Comparison of ENCODE assay signal across 13 cellular contexts in the genomic region with DNA sequence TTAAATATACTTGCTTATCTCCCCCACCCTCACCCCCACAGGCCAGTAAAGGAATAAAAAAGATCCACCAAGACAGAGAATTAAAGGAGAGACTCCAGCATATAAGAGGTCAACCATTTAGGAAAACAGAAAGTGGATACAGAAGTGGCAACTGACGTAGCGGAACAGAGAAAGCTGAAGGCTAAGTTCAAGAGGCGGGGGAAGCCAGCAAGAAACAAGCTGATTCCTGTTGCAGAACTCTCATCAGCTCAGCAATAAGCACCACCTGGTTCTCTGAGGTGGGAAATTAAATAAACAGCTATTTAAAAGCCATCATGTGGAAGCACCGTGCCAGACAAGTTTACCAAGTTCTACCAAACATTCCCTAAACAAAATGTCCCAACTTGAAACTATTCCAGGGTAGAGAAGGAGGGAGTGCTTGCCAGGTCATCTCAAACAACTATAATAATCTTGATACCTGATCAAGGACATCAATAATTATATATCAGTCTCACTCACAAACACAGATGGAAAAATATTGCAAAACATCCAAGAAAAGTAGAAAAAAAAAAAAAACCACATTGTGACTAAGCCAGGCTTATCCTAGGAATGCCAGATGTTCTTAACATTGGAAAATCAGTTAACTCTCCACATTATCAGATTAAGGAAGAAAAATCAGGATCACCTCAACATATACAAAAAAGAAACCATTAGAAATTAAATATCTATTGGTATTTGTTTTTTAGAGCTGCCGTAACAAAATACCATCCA.
"Had no signal": no experiment of that assay in that cellular context is flagged by ENCODE, and none has a peak within 500 bp of the region (broad histone marks: within the 10 kb centered on the region; RNA-seq: fewer than 3 reads in every experiment).

No MANE protein-coding gene starts in this region.

- H3K4me3 Mint-ChIP-seq: activated CD4-positive, alpha-beta memory T cell treated with anti-CD3 and anti-CD28 coated beads for 36 hours; activated naive CD8-positive, alpha-beta T cell treated with anti-CD3 and anti-CD28 coated beads for 36 hours; neural crest cell had no signal

- H3K9me3 Mint-ChIP-seq: activated CD4-positive, alpha-beta memory T cell treated with anti-CD3 and anti-CD28 coated beads for 36 hours; activated naive CD8-positive, alpha-beta T cell treated with anti-CD3 and anti-CD28 coated beads for 36 hours; neural crest cell had no signal

- H3K27ac Mint-ChIP-seq: activated CD4-positive, alpha-beta memory T cell treated with anti-CD3 and anti-CD28 coated beads for 36 hours; activated naive CD8-positive, alpha-beta T cell treated with anti-CD3 and anti-CD28 coated beads for 36 hours had no signal

- H3K4me3 ChIP-seq: esophagus squamous epithelium, hepatocyte had no signal

- H3K36me3 Mint-ChIP-seq: activated CD4-positive, alpha-beta memory T cell treated with anti-CD3 and anti-CD28 coated beads for 36 hours; activated naive CD8-positive, alpha-beta T cell treated with anti-CD3 and anti-CD28 coated beads for 36 hours had no signal

- ATAC-seq: sciatic nerve had no signal

- H2AFZ ChIP-seq: hepatocyte had no signal

- H3K4me1 Mint-ChIP-seq: activated naive CD8-positive, alpha-beta T cell treated with anti-CD3 and anti-CD28 coated beads for 36 hours had no signal

- H3K4me2 ChIP-seq: hepatocyte had no signal

- H3K36me3 ChIP-seq: esophagus squamous epithelium had no signal

- H3K27me3 ChIP-seq: esophagus squamous epithelium, hepatocyte had no signal

- H3K9me3 ChIP-seq: esophagus squamous epithelium had no signal

- H3K27ac ChIP-seq: esophagus squamous epithelium, hepatocyte, VCaP had no signal

- DNase-seq: activated CD4-positive, alpha-beta memory T cell treated with anti-CD3 and anti-CD28 coated beads for 36 hours; activated gamma-delta T cell; activated naive CD8-positive, alpha-beta T cell treated with anti-CD3 and anti-CD28 coated beads for 36 hours; activated T-cell treated with anti-CD3 and anti-CD28 coated beads, Interleukin-2, amount 50 U/mL, for 48 hours; esophagus squamous epithelium; kidney glomerular epithelial cell; stimulated activated naive CD4-positive, alpha-beta T cell; substantia nigra; T1000 had no signal
